Comparison of ENCODE assay signal across 8 cellular contexts in genomic region chr12:12736759-12737676, GRCh38.
DNase-seq lines count a peak whose midpoint lies in the region; ATAC-seq lines count a peak whose summit lies in the region.

No MANE protein-coding gene starts in this region.

- ATAC-seq in GM19455 (IDR thresholded peaks at IDR 0.05; ENCODE audit: unreplicated experiment), result peak; percentile 80
- ATAC-seq in HG03521 (IDR thresholded peaks at IDR 0.05; ENCODE audit: unreplicated experiment), result peak; percentile 58

- no peaks in the 10 kb centered on the region for H3K36me3 ChIP-seq in stomach smooth muscle (ENCODE audit: control insufficient read depth in 2 of 2, insufficient read depth in 2 of 2, low read length in 2 of 2)

- peak overlapping the region; percentile 86 for H3K27ac ChIP-seq in caudate nucleus (ENCODE audit: low read depth, low read length)
- peak overlapping the region; percentile 53 for H3K27ac ChIP-seq in stomach smooth muscle (ENCODE audit: low read length)

- H3K9me3 ChIP-seq in stomach smooth muscle (ENCODE audit: control insufficient read depth in 2 of 2, low read length in 2 of 2), result no peaks in the 10 kb centered on the region

- H3K9ac ChIP-seq in stomach smooth muscle (ENCODE audit: low read length in 2 of 2), result peak overlapping the region in 1 of 2 donors; percentile 42

- no peaks in the 10 kb centered on the region for H3K27me3 ChIP-seq in stomach smooth muscle (ENCODE audit: control insufficient read depth in 1 of 2, insufficient read depth in 2 of 2, low read length in 2 of 2)

- peak overlapping the region in 1 of 2 donors; percentile 60 for H3K4me3 ChIP-seq in stomach smooth muscle (ENCODE audit: low read length in 2 of 2)

- peaks cover 16% of the 10 kb centered on the region for H3K4me1 ChIP-seq in stomach smooth muscle (ENCODE audit: control insufficient read depth, insufficient read depth, low read length)

- DNase-seq in DMS79 treated with DMSO at 0.1 percent for 48 hours (lab: John Stamatoyannopoulos, UW) (peak; percentile 68), T follicular helper cell (ENCODE audit: low read depth) (peak; percentile 33), caudate nucleus (lab: John Stamatoyannopoulos, UW) (peak in 3 of 61 donors; percentile 3 to 31 (median 16)), left kidney (ENCODE audit: low read depth, low spot score) (peak; percentile 53), cortex of kidney (lab: John Stamatoyannopoulos, UW) (no peak)
